2 cellular contexts compared by ENCODE assay signal in genomic region chr6:109678240-109678639, GRCh38.
TF ChIP-seq lines count a peak whose summit lies in the region.

No MANE protein-coding gene starts in this region.

TF ChIP-seq in GM23338, 12 proteins besides CTCF, POLR2A, EP300 and RAD21 (continued from another document):
- TF ChIP-seq, protein P1, sequence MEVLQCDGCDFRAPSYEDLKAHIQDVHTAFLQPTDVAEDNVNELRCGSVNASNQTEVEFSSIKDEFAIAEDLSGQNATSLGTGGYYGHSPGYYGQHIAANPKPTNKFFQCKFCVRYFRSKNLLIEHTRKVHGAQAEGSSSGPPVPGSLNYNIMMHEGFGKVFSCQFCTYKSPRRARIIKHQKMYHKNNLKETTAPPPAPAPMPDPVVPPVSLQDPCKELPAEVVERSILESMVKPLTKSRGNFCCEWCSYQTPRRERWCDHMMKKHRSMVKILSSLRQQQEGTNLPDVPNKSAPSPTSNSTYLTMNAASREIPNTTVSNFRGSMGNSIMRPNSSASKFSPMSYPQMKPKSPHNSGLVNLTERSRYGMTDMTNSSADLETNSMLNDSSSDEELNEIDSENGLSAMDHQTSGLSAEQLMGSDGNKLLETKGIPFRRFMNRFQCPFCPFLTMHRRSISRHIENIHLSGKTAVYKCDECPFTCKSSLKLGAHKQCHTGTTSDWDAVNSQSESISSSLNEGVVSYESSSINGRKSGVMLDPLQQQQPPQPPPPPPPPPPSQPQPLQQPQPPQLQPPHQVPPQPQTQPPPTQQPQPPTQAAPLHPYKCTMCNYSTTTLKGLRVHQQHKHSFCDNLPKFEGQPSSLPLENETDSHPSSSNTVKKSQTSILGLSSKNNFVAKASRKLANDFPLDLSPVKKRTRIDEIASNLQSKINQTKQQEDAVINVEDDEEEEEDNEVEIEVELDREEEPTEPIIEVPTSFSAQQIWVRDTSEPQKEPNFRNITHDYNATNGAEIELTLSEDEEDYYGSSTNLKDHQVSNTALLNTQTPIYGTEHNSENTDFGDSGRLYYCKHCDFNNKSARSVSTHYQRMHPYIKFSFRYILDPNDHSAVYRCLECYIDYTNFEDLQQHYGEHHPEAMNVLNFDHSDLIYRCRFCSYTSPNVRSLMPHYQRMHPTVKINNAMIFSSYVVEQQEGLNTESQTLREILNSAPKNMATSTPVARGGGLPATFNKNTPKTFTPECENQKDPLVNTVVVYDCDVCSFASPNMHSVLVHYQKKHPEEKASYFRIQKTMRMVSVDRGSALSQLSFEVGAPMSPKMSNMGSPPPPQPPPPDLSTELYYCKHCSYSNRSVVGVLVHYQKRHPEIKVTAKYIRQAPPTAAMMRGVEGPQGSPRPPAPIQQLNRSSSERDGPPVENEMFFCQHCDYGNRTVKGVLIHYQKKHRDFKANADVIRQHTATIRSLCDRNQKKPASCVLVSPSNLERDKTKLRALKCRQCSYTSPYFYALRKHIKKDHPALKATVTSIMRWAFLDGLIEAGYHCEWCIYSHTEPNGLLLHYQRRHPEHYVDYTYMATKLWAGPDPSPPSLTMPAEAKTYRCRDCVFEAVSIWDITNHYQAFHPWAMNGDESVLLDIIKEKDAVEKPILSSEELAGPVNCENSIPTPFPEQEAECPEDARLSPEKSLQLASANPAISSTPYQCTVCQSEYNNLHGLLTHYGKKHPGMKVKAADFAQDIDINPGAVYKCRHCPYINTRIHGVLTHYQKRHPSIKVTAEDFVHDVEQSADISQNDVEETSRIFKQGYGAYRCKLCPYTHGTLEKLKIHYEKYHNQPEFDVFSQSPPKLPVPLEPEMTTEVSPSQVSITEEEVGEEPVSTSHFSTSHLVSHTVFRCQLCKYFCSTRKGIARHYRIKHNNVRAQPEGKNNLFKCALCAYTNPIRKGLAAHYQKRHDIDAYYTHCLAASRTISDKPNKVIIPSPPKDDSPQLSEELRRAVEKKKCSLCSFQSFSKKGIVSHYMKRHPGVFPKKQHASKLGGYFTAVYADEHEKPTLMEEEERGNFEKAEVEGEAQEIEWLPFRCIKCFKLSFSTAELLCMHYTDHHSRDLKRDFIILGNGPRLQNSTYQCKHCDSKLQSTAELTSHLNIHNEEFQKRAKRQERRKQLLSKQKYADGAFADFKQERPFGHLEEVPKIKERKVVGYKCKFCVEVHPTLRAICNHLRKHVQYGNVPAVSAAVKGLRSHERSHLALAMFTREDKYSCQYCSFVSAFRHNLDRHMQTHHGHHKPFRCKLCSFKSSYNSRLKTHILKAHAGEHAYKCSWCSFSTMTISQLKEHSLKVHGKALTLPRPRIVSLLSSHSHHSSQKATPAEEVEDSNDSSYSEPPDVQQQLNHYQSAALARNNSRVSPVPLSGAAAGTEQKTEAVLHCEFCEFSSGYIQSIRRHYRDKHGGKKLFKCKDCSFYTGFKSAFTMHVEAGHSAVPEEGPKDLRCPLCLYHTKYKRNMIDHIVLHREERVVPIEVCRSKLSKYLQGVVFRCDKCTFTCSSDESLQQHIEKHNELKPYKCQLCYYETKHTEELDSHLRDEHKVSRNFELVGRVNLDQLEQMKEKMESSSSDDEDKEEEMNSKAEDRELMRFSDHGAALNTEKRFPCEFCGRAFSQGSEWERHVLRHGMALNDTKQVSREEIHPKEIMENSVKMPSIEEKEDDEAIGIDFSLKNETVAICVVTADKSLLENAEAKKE (CRISPR knock-in tag; IDR thresholded peaks at IDR 0.05), result no peak
- TF ChIP-seq REST (IDR thresholded peaks at IDR 0.05; ENCODE audit: unreplicated experiment) (no peak), POLR2AphosphoS5 (IDR thresholded peaks at IDR 0.05; ENCODE audit: low read depth) (no peak), STAT1 (IDR thresholded peaks at IDR 0.05; ENCODE audit: unreplicated experiment) (no peak), JUNB (IDR thresholded peaks at IDR 0.05; ENCODE audit: unreplicated experiment) (no peak), EZH2 (IDR thresholded peaks at IDR 0.05; ENCODE audit: low read depth, unreplicated experiment) (no peak), EZH2phosphoT487 (IDR thresholded peaks at IDR 0.05; ENCODE audit: unreplicated experiment) (no peak), ZNF114 (CRISPR knock-in tag; IDR thresholded peaks at IDR 0.05) (no peak), CREB1 (CRISPR knock-in tag; IDR thresholded peaks at IDR 0.05; ENCODE audit: low read depth) (no peak)

TF ChIP-seq in WTC11, 78 proteins besides CTCF, POLR2A, EP300 and RAD21 (continued from another document):
- TF ChIP-seq, protein P2, sequence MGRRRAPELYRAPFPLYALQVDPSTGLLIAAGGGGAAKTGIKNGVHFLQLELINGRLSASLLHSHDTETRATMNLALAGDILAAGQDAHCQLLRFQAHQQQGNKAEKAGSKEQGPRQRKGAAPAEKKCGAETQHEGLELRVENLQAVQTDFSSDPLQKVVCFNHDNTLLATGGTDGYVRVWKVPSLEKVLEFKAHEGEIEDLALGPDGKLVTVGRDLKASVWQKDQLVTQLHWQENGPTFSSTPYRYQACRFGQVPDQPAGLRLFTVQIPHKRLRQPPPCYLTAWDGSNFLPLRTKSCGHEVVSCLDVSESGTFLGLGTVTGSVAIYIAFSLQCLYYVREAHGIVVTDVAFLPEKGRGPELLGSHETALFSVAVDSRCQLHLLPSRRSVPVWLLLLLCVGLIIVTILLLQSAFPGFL (CRISPR knock-in tag; IDR thresholded peaks at IDR 0.05; ENCODE audit: borderline replicate concordance), result no peak
- TF ChIP-seq HMGXB4 (CRISPR knock-in tag; IDR thresholded peaks at IDR 0.05) (no peak), ZBTB21 (CRISPR knock-in tag; IDR thresholded peaks at IDR 0.05; ENCODE audit: borderline replicate concordance) (no peak), STAT6 (CRISPR knock-in tag; conservative IDR thresholded peaks at IDR 0.05; ENCODE audit: low read depth) (no peak), FOXJ3 (CRISPR knock-in tag; IDR thresholded peaks at IDR 0.05; ENCODE audit: borderline replicate concordance) (no peak), ZNF281 (CRISPR knock-in tag; IDR thresholded peaks at IDR 0.05) (no peak), ELF4 (CRISPR knock-in tag; IDR thresholded peaks at IDR 0.05; ENCODE audit: low read depth) (no peak), USF2 (CRISPR knock-in tag; IDR thresholded peaks at IDR 0.05) (no peak), GABPB1 (CRISPR knock-in tag; IDR thresholded peaks at IDR 0.05) (no peak), ZNF416 (CRISPR knock-in tag; IDR thresholded peaks at IDR 0.05) (no peak), NFATC4 (CRISPR knock-in tag; IDR thresholded peaks at IDR 0.05) (no peak)
- TF ChIP-seq, protein P3, sequence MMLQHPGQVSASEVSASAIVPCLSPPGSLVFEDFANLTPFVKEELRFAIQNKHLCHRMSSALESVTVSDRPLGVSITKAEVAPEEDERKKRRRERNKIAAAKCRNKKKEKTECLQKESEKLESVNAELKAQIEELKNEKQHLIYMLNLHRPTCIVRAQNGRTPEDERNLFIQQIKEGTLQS (CRISPR knock-in tag; conservative IDR thresholded peaks at IDR 0.05), result no peak
- TF ChIP-seq, protein P4, sequence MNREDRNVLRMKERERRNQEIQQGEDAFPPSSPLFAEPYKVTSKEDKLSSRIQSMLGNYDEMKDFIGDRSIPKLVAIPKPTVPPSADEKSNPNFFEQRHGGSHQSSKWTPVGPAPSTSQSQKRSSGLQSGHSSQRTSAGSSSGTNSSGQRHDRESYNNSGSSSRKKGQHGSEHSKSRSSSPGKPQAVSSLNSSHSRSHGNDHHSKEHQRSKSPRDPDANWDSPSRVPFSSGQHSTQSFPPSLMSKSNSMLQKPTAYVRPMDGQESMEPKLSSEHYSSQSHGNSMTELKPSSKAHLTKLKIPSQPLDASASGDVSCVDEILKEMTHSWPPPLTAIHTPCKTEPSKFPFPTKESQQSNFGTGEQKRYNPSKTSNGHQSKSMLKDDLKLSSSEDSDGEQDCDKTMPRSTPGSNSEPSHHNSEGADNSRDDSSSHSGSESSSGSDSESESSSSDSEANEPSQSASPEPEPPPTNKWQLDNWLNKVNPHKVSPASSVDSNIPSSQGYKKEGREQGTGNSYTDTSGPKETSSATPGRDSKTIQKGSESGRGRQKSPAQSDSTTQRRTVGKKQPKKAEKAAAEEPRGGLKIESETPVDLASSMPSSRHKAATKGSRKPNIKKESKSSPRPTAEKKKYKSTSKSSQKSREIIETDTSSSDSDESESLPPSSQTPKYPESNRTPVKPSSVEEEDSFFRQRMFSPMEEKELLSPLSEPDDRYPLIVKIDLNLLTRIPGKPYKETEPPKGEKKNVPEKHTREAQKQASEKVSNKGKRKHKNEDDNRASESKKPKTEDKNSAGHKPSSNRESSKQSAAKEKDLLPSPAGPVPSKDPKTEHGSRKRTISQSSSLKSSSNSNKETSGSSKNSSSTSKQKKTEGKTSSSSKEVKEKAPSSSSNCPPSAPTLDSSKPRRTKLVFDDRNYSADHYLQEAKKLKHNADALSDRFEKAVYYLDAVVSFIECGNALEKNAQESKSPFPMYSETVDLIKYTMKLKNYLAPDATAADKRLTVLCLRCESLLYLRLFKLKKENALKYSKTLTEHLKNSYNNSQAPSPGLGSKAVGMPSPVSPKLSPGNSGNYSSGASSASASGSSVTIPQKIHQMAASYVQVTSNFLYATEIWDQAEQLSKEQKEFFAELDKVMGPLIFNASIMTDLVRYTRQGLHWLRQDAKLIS (CRISPR knock-in tag; IDR thresholded peaks at IDR 0.05; ENCODE audit: borderline replicate concordance), result no peak
